Comparison of ENCODE assay signal across 3 cellular contexts in genomic region chr2:31183973-31184372, GRCh38. TPM values are rescaled to one million over a fixed set of nuclear protein-coding genes. Genes with fewer than 3 reads are reported as not detected.
"Had no signal": no experiment of that assay in that cellular context is flagged by ENCODE, and none has a peak within 500 bp of the region (broad histone marks: within the 10 kb centered on the region; RNA-seq: fewer than 3 reads in every experiment).

No MANE protein-coding gene starts in this region.

RNA-seq across cellular contexts. Expression of gene CAPN14, which starts 33.3 kb away (rescaled TPM):
- total RNA-seq: GM23338 had no signal
- polyA plus RNA-seq: GM23248, H1 had no signal
